ENCODE assay signal across 1 cellular context in genomic region chr11:297666-298405, GRCh38.
TF ChIP-seq lines count a peak whose summit lies in the region.

No MANE protein-coding gene starts in this region.

TF ChIP-seq in SK-N-SH treated with all-trans-retinoic acid at 6 μM for 48 hours, 23 proteins besides CTCF, POLR2A, EP300 and RAD21 (continued from another document):
- TF ChIP-seq TSHZ2 (CRISPR knock-in tag; IDR thresholded peaks at IDR 0.05): no peak
- no peak for TF ChIP-seq OSR1 (CRISPR knock-in tag; IDR thresholded peaks at IDR 0.05)
- no peak for TF ChIP-seq ZNF70 (CRISPR knock-in tag; IDR thresholded peaks at IDR 0.05)
- TF ChIP-seq TCF4 (CRISPR knock-in tag; IDR thresholded peaks at IDR 0.05; ENCODE audit: borderline replicate concordance): no peak
- TF ChIP-seq ESRRG (CRISPR knock-in tag; IDR thresholded peaks at IDR 0.05): no peak
- no peak for TF ChIP-seq CREB5 (CRISPR knock-in tag; IDR thresholded peaks at IDR 0.05; ENCODE audit: low read depth)
- no peak for TF ChIP-seq RARB (CRISPR knock-in tag; IDR thresholded peaks at IDR 0.05)
